In genomic region chr11:58675344-58676155, GRCh38 we compare ENCODE assay signal across 8 cellular contexts. TPM values are rescaled to one million over a fixed set of nuclear protein-coding genes. Genes with fewer than 3 reads are reported as not detected.
DNase-seq lines count a peak whose midpoint lies in the region; ATAC-seq, FAIRE-seq and TF ChIP-seq lines count a peak whose summit lies in the region.

No MANE protein-coding gene starts in this region.

- peak; percentile 72 to 73 for TF ChIP-seq RAD21 in H1 (IDR thresholded peaks at IDR 0.05 in 1 of 2, conservative IDR thresholded peaks at IDR 0.05 in 1 of 2; ENCODE audit: low read depth in 2 of 2, low read length in 2 of 2)

- intact Hi-C loops in activated CD8-positive, alpha-beta T cell treated with anti-CD3 and anti-CD28 coated beads for 36 hours (cut with micrococcal nuclease): loop anchor here (10.0 kb wide), 1 partner anchor 101 kb away; the partner anchor contains the start of genes LPXN and ZFP91
- intact Hi-C loops in mucosa of descending colon (cut with DNase I, micrococcal nuclease): no loop called here

- H3K36me3 ChIP-seq in H1 (ENCODE audit: control insufficient read depth in 2 of 4, insufficient read depth in 4 of 4, low read length in 3 of 4): no peaks in the 10 kb centered on the region
- no peaks in the 10 kb centered on the region for H3K36me3 ChIP-seq in mucosa of descending colon (ENCODE audit: low read depth)

- H3K9me3 ChIP-seq in H1 (ENCODE audit: insufficient read depth in 2 of 2, low read depth in 1 of 2, low read length in 1 of 2) (peaks cover 9% of the 10 kb centered on the region in 2 experiments; a peak in 3 of 4 replicates), mucosa of descending colon (no peaks in the 10 kb centered on the region)

- H3K4me2 ChIP-seq in H1 (ENCODE audit: insufficient read depth in 1 of 2, low read depth in 2 of 2, low read length in 2 of 2): no peak overlapping the region

- H2BK12ac ChIP-seq in H1 (ENCODE audit: low read depth, low read length): no peak overlapping the region

- POLR2A ChIA-PET in activated CD8-positive, alpha-beta T cell treated with anti-CD3 and anti-CD28 coated beads for 36 hours (lab: Charles Lee): no interaction called here
- POLR2A ChIA-PET in H1 (lab: Charles Lee; ENCODE audit: partially characterized antibody): no interaction called here

- CTCF ChIA-PET in activated CD8-positive, alpha-beta T cell treated with anti-CD3 and anti-CD28 coated beads for 36 hours (lab: Charles Lee): interaction anchor here (1.0 to 5.1 kb wide), 7 partner anchors 10 to 113 kb away, joined by 3 to 35 read pairs (median 5); partner anchors contain the start of gene GLYAT
- CTCF ChIA-PET in H1 (lab: Charles Lee; ENCODE audit: partially characterized antibody): interaction anchor here (0.8 to 3.4 kb wide), 10 partner anchors 11 to 510 kb away, joined by 3 to 13 read pairs (median 4); no protein-coding TSS in a partner anchor

- no peak overlapping the region for H4K8ac ChIP-seq in H1 (ENCODE audit: extremely low read depth, insufficient read depth, low read length)

- no peak for TF ChIP-seq EP300 in H1 (IDR thresholded peaks at IDR 0.05; ENCODE audit: borderline replicate concordance in 1 of 2, low read depth in 2 of 2, low read length in 2 of 2)

- no peak overlapping the region for H3K9ac ChIP-seq in H1 (replicated peaks in 1 of 4; ENCODE audit: extremely low read depth in 1 of 4, low read depth in 3 of 4, low read length in 3 of 4)

- no peak for TF ChIP-seq POLR2A in H1 (IDR thresholded peaks at IDR 0.05; ENCODE audit: control extremely low read depth in 1 of 2, low read depth in 2 of 2, low read length in 2 of 2)

- no peak overlapping the region for H3K18ac ChIP-seq in H1 (ENCODE audit: extremely low read depth, low read length)

- H2BK15ac ChIP-seq in H1 (ENCODE audit: low read length): no peak overlapping the region

- no peak overlapping the region for H4K5ac ChIP-seq in H1 (ENCODE audit: insufficient read length, low read depth, low read length)

- peak; percentile 95 for TF ChIP-seq CTCF in activated CD8-positive, alpha-beta T cell treated with anti-CD3 and anti-CD28 coated beads for 36 hours (IDR thresholded peaks at IDR 0.05)
- TF ChIP-seq CTCF in H1 (IDR thresholded peaks at IDR 0.05; ENCODE audit: control extremely low read depth in 1 of 3, insufficient read depth in 1 of 3, low read depth in 1 of 3, low read length in 3 of 3): peak; percentile 83 to 98 (median 95)
- peak; percentile 87 for TF ChIP-seq CTCF in mucosa of descending colon (IDR thresholded peaks at IDR 0.05)

- ATAC-seq in GM18511 (IDR thresholded peaks at IDR 0.05; ENCODE audit: unreplicated experiment) (peak; percentile 94), HG03060 (IDR thresholded peaks at IDR 0.05; ENCODE audit: low read depth, unreplicated experiment) (peak; percentile 75), mucosa of descending colon (peak; percentile 91)
- peak; percentile 86 for ATAC-seq in activated CD8-positive, alpha-beta T cell treated with anti-CD3 and anti-CD28 coated beads for 36 hours

- H4K20me1 ChIP-seq in H1 (replicated peaks in 1 of 2; ENCODE audit: control insufficient read depth in 1 of 2, insufficient read depth in 2 of 2, low read length in 2 of 2): no peaks in the 10 kb centered on the region

- H3K27me3 Mint-ChIP-seq in activated CD8-positive, alpha-beta T cell treated with anti-CD3 and anti-CD28 coated beads for 36 hours: peaks cover 2% of the 10 kb centered on the region

- no peak overlapping the region for H2BK5ac ChIP-seq in H1 (ENCODE audit: low read depth, low read length)

- no peak overlapping the region for H3K27ac Mint-ChIP-seq in activated CD8-positive, alpha-beta T cell treated with anti-CD3 and anti-CD28 coated beads for 36 hours

- no peaks in the 10 kb centered on the region for H3K79me1 ChIP-seq in H1 (ENCODE audit: low read depth, low read length)

- H3K4me1 ChIP-seq in H1 (replicated peaks in 1 of 4; ENCODE audit: control insufficient read depth in 3 of 4, insufficient read depth in 4 of 4, low read length in 3 of 4): no peaks in the 10 kb centered on the region
- no peaks in the 10 kb centered on the region for H3K4me1 ChIP-seq in mucosa of descending colon (ENCODE audit: low read depth)

- FAIRE-seq in H1 (lab: Jason Lieb, UNC): peak; percentile 39

- H3K23me2 ChIP-seq in H1 (ENCODE audit: low read depth, low read length): peaks cover 2% of the 10 kb centered on the region; the same call in 1 of the 2 replicates

- peak; percentile 33 to 40 for DNase-seq in AML-193 (lab: John Stamatoyannopoulos, UW)
- DNase-seq in NCI-H345 treated with DMSO at 0.1 percent for 48 hours (lab: John Stamatoyannopoulos, UW; ENCODE audit: unreplicated experiment): peak; percentile 21
- peak; percentile 84 for DNase-seq in activated CD8-positive, alpha-beta T cell treated with anti-CD3 and anti-CD28 coated beads for 36 hours
- peak; percentile 36 to 87 for DNase-seq in H1 (ENCODE audit: low read depth in 1 of 2, low spot score in 2 of 2)
- peak; percentile 67 to 91 (median 86) for DNase-seq in mucosa of descending colon
- peak; percentile 68 for DNase-seq in stimulated activated CD8-positive, alpha-beta memory T cell treated with anti-CD3 and anti-CD28 coated beads, Interleukin-4, amount 100 ng/mL, for 24 hours (ENCODE audit: low read depth)

- H3K4me3 ChIP-seq in H1 (ENCODE audit: extremely low read depth in 1 of 4, insufficient read depth in 2 of 4, low read depth in 3 of 4, low read length in 4 of 4): no peak overlapping the region
- H3K4me3 ChIP-seq in mucosa of descending colon: no peak overlapping the region

- no peaks in the 10 kb centered on the region for H3K9me3 Mint-ChIP-seq in activated CD8-positive, alpha-beta T cell treated with anti-CD3 and anti-CD28 coated beads for 36 hours

- no peaks in the 10 kb centered on the region for H3K4me1 Mint-ChIP-seq in activated CD8-positive, alpha-beta T cell treated with anti-CD3 and anti-CD28 coated beads for 36 hours (ENCODE audit: low read depth)

- H3K79me2 ChIP-seq in H1 (ENCODE audit: control insufficient read depth in 1 of 2, insufficient read depth in 2 of 2, low read length in 2 of 2): no peaks in the 10 kb centered on the region

- no peak overlapping the region for H3K56ac ChIP-seq in H1 (replicated peaks; ENCODE audit: insufficient read length, low read depth, low read length)

- H3K14ac ChIP-seq in H1 (ENCODE audit: insufficient read length): no peak overlapping the region

- no peak overlapping the region for H2AK5ac ChIP-seq in H1 (ENCODE audit: low read depth, low read length)

- no peaks in the 10 kb centered on the region for H3K27me3 ChIP-seq in H1 (replicated peaks in 1 of 4; ENCODE audit: control insufficient read depth in 3 of 4, extremely low read depth in 1 of 4, insufficient read depth in 3 of 4, low read length in 3 of 4)

- no peak overlapping the region for H4K91ac ChIP-seq in H1 (replicated peaks; ENCODE audit: insufficient read length, low read length)

- H3K4me3 Mint-ChIP-seq in activated CD8-positive, alpha-beta T cell treated with anti-CD3 and anti-CD28 coated beads for 36 hours: no peak overlapping the region

- no peak overlapping the region for H2BK120ac ChIP-seq in H1 (replicated peaks; ENCODE audit: low read depth, low read length)

- no peak overlapping the region for H2BK20ac ChIP-seq in H1 (ENCODE audit: low read length)

- no peak overlapping the region for H3K23ac ChIP-seq in H1 (ENCODE audit: insufficient read length)

- no peaks in the 10 kb centered on the region for H3K36me3 Mint-ChIP-seq in activated CD8-positive, alpha-beta T cell treated with anti-CD3 and anti-CD28 coated beads for 36 hours (ENCODE audit: low read depth)

- H2AFZ ChIP-seq in H1 (ENCODE audit: low read length): peak overlapping the region; percentile 83; the same call in 1 of the 2 replicates

- no peak overlapping the region for H3K4ac ChIP-seq in H1 (replicated peaks; ENCODE audit: insufficient read length, low read depth, low read length)

- no peak overlapping the region for H3K27ac ChIP-seq in H1 (ENCODE audit: low read depth, low read length)

- 38% methylated on average over 13 of the region's 13 CpGs; no CpG with 5 or more reads in 1 of the 2 experiments for WGBS in H1 (ENCODE audit: extremely low coverage in 1 of 2, insufficient coverage in 1 of 2, insufficient read length in 1 of 2, insufficient replicate concordance in 2 of 2, low coverage in 1 of 2, low lambda C conversion rate in 2 of 2, missing lambda C conversion rate in 1 of 2), 2 experiments

TF ChIP-seq in H1, 55 proteins besides CTCF, POLR2A, EP300 and RAD21 (continues in another document):
- TF ChIP-seq TAF1 (IDR thresholded peaks at IDR 0.05; ENCODE audit: low read depth, low read length) (no peak), BCL11A (IDR thresholded peaks at IDR 0.05; ENCODE audit: low read depth in 2 of 2, low read length in 2 of 2) (no peak), TEAD4 (IDR thresholded peaks at IDR 0.05; ENCODE audit: low read depth, low read length) (no peak), TCF12 (IDR thresholded peaks at IDR 0.05; ENCODE audit: low read depth, low read length) (no peak), CBX5 (IDR thresholded peaks at IDR 0.05; ENCODE audit: low read depth, low read length) (no peak), MAFK (IDR thresholded peaks at IDR 0.05; ENCODE audit: low read depth, low read length) (no peak)

RNA-seq across cellular contexts. Expression of gene CNTF, which starts 53.1 kb away (rescaled TPM):
- 1 to 10 TPM; 1.8 to 2.4 TPM for total RNA-seq in activated CD8-positive, alpha-beta T cell treated with anti-CD3 and anti-CD28 coated beads for 36 hours
- total RNA-seq in H1 (2021; fragmentation: NEBNext Ultra II Directional; extraction: Animal tissue kit (Norgen Biotek cat#: 25700)): 1.5 and 1.9 TPM in 2 replicates
- 0.33 and 0.41 TPM in 2 replicates for polyA plus RNA-seq in H1 (2011; rRNA removed)
- 0.37 TPM for polyA plus RNA-seq in H1 (2011; cell fraction: cytosol; rRNA removed)
- polyA plus RNA-seq in H1 (2011; cell fraction: nucleus; rRNA removed): 1.3 TPM
- polyA plus RNA-seq in H1 (2012, experiment 1 of 2): 0.27 to 1.7 TPM (median 0.62 TPM) in 4 replicates
- not detected for polyA plus RNA-seq in H1 (2012, experiment 2 of 2)
- polyA plus RNA-seq in H1 (2013, experiment 1 of 2): 0.51 TPM
- polyA plus RNA-seq in H1 (2013, experiment 2 of 2): 0.40 TPM
- 3.0 and 4.6 TPM in 2 replicates for polyA minus RNA-seq in H1 (2011; rRNA and poly(A)+ RNA removed)
- 2.1 TPM for polyA minus RNA-seq in H1 (2011; cell fraction: cytosol; rRNA and poly(A)+ RNA removed)
- polyA minus RNA-seq in H1 (2011; cell fraction: nucleus; rRNA and poly(A)+ RNA removed): 26.0 TPM
- total RNA-seq in mucosa of descending colon: 1 to 10 TPM; 2.0 to 2.6 (median 2.5) TPM

RNA-seq across cellular contexts. Expression of gene GLYAT, which starts 56.2 kb away (rescaled TPM):
- not detected for total RNA-seq in activated CD8-positive, alpha-beta T cell treated with anti-CD3 and anti-CD28 coated beads for 36 hours
- total RNA-seq in H1 (2021; fragmentation: NEBNext Ultra II Directional; extraction: Animal tissue kit (Norgen Biotek cat#: 25700)): not detected in 2 replicates
- not detected in 2 replicates for polyA plus RNA-seq in H1 (2011; rRNA removed)
- polyA plus RNA-seq in H1 (2011; cell fraction: cytosol; rRNA removed): not detected
- polyA plus RNA-seq in H1 (2011; cell fraction: nucleus; rRNA removed): not detected
- polyA plus RNA-seq in H1 (2012, experiment 1 of 2): not detected in 4 replicates
- not detected for polyA plus RNA-seq in H1 (2012, experiment 2 of 2)
- 0.08 TPM for polyA plus RNA-seq in H1 (2013, experiment 1 of 2)
- 0.02 TPM for polyA plus RNA-seq in H1 (2013, experiment 2 of 2)
- polyA minus RNA-seq in H1 (2011; rRNA and poly(A)+ RNA removed): 0.22 and 0.76 TPM in 2 replicates
- not detected for polyA minus RNA-seq in H1 (2011; cell fraction: cytosol; rRNA and poly(A)+ RNA removed)
- not detected for polyA minus RNA-seq in H1 (2011; cell fraction: nucleus; rRNA and poly(A)+ RNA removed)
- not detected for total RNA-seq in mucosa of descending colon

Comparison
In these comparisons a context has a peak if more than half of its experiments do, and no peak if none do; other contexts are left out.
1. DNase-seq: peak in every context shown above with its lines; median percentile 86 in mucosa of descending colon; 84 in activated CD8-positive, alpha-beta T cell treated with anti-CD3 and anti-CD28 coated beads for 36 hours; 68 in stimulated activated CD8-positive, alpha-beta memory T cell treated with anti-CD3 and anti-CD28 coated beads, Interleukin-4, amount 100 ng/mL, for 24 hours; 62 in H1; 36 in AML-193; 21 in NCI-H345 treated with DMSO at 0.1 percent for 48 hours.